In genomic region chr17:43025290-43025657, GRCh38 we compare ENCODE assay signal across 9 cellular contexts. TPM values are rescaled to one million over a fixed set of nuclear protein-coding genes. Genes with fewer than 3 reads are reported as not detected.
DNase-seq lines count a peak whose midpoint lies in the region; ATAC-seq and TF ChIP-seq lines count a peak whose summit lies in the region.
"Had no signal": no experiment of that assay in that cellular context is flagged by ENCODE, and none has a peak within 500 bp of the region (broad histone marks: within the 10 kb centered on the region; RNA-seq: fewer than 3 reads in every experiment).

No MANE protein-coding gene starts in this region.

- H3K27ac ChIP-seq in ACC112 (ENCODE audit: low read depth, low read length) (no peak overlapping the region), cingulate gyrus (ENCODE audit: low read depth, low read length) (peak overlapping the region; percentile 47)
- H3K27ac ChIP-seq: SJSA1 had no signal

- in situ Hi-C loops in KBM-7 (cut with MboI; ENCODE audit: low pct_unique_long_range_greater_than_20kb, low sequenced_read_pairs), result no loop called here

- no peaks in the 10 kb centered on the region; the same call in 1 of the 2 replicates for H3K27me3 ChIP-seq in ACC112 (ENCODE audit: insufficient read depth, low read length)

- no peaks in the 10 kb centered on the region for H3K36me3 Mint-ChIP-seq in natural killer cell treated with Interleukin-12 subunit alpha and Interleukin-12 subunit beta and Interleukin-15 and Interleukin-18, amount 100 ng/mL, for 72 hours

- H3K4me1 ChIP-seq in ACC112 (ENCODE audit: control insufficient read depth, insufficient read depth, low read length, unreplicated experiment), result peaks cover 3% of the 10 kb centered on the region

- ATAC-seq in natural killer cell treated with Interleukin-12 subunit alpha and Interleukin-12 subunit beta and Interleukin-15 and Interleukin-18, amount 100 ng/mL, for 72 hours, result no peak
- ATAC-seq in GM19467 (IDR thresholded peaks at IDR 0.05; ENCODE audit: unreplicated experiment), result no peak

- no peaks in the 10 kb centered on the region for H3K27me3 Mint-ChIP-seq in natural killer cell treated with Interleukin-12 subunit alpha and Interleukin-12 subunit beta and Interleukin-15 and Interleukin-18, amount 100 ng/mL, for 72 hours

- no peaks in the 10 kb centered on the region for H3K9me3 Mint-ChIP-seq in natural killer cell treated with Interleukin-12 subunit alpha and Interleukin-12 subunit beta and Interleukin-15 and Interleukin-18, amount 100 ng/mL, for 72 hours

- no peak overlapping the region for H2AFZ ChIP-seq in ACC112 (ENCODE audit: low read length, unreplicated experiment)

- DNase-seq in HFF-Myc (ENCODE audit: extremely low read depth, low read depth) (no peak), KBM-7 (no peak), HUDEP-2 (lab: John Stamatoyannopoulos, UW; ENCODE audit: unreplicated experiment in 76 of 76) (no peak), RPMI8226 (no peak)
- no peak for DNase-seq in natural killer cell treated with Interleukin-12 subunit alpha and Interleukin-12 subunit beta and Interleukin-15 and Interleukin-18, amount 100 ng/mL, for 72 hours (ENCODE audit: low spot score)

- no peaks in the 10 kb centered on the region for H3K36me3 ChIP-seq in ACC112 (ENCODE audit: insufficient read depth, low read length)

- TF ChIP-seq CTCF in HFF-Myc (IDR thresholded peaks at IDR 0.05; ENCODE audit: low read depth, low read length, missing control alignments), result no peak

- peak overlapping the region; percentile 79 for H3K4me3 Mint-ChIP-seq in natural killer cell treated with Interleukin-12 subunit alpha and Interleukin-12 subunit beta and Interleukin-15 and Interleukin-18, amount 100 ng/mL, for 72 hours

- H3K4me3 ChIP-seq in ACC112 (ENCODE audit: low read depth, low read length), result peak overlapping the region; percentile 57; the same call in 1 of the 2 replicates
- peak overlapping the region; percentile 62 for H3K4me3 ChIP-seq in HFF-Myc (replicated peaks; ENCODE audit: low read depth, low read length)

- peak overlapping the region in 1 of 2 donors; percentile 80 for H3K27ac Mint-ChIP-seq in natural killer cell treated with Interleukin-12 subunit alpha and Interleukin-12 subunit beta and Interleukin-15 and Interleukin-18, amount 100 ng/mL, for 72 hours

- peaks cover 12% of the 10 kb centered on the region for H3K79me2 ChIP-seq in ACC112 (ENCODE audit: control insufficient read depth, insufficient read depth, low read length, unreplicated experiment)

- H3K4me1 Mint-ChIP-seq in natural killer cell treated with Interleukin-12 subunit alpha and Interleukin-12 subunit beta and Interleukin-15 and Interleukin-18, amount 100 ng/mL, for 72 hours (ENCODE audit: low read depth in 2 of 2), result peaks cover 13 to 18% of the 10 kb centered on the region in 2 donors

RNA-seq across cellular contexts. Expression of gene RND2, which starts 0.2 kb away (rescaled TPM):
- not detected for total RNA-seq in natural killer cell treated with Interleukin-12 subunit alpha and Interleukin-12 subunit beta and Interleukin-15 and Interleukin-18, amount 100 ng/mL, for 72 hours

RNA-seq across cellular contexts. Expression of gene VAT1, which starts 3.1 kb away (rescaled TPM):
- 10 to 100 TPM in 1 of 2 donors, 1 to 10 TPM in 1; 9.0 to 19.0 TPM for total RNA-seq in natural killer cell treated with Interleukin-12 subunit alpha and Interleukin-12 subunit beta and Interleukin-15 and Interleukin-18, amount 100 ng/mL, for 72 hours

RNA-seq across cellular contexts. Expression of gene IFI35, which starts 18.7 kb away (rescaled TPM):
- total RNA-seq in natural killer cell treated with Interleukin-12 subunit alpha and Interleukin-12 subunit beta and Interleukin-15 and Interleukin-18, amount 100 ng/mL, for 72 hours, result 10 to 100 TPM; 65.0 to 82.7 TPM

RNA-seq across cellular contexts. Expression of gene RPL27, which starts 27.1 kb away (rescaled TPM):
- 100 to 1,000 TPM; 619 to 763 TPM for total RNA-seq in natural killer cell treated with Interleukin-12 subunit alpha and Interleukin-12 subunit beta and Interleukin-15 and Interleukin-18, amount 100 ng/mL, for 72 hours

RNA-seq across cellular contexts. Expression of gene RUNDC1, which starts 44.9 kb away (rescaled TPM):
- total RNA-seq in natural killer cell treated with Interleukin-12 subunit alpha and Interleukin-12 subunit beta and Interleukin-15 and Interleukin-18, amount 100 ng/mL, for 72 hours, result 10 to 100 TPM; 17.9 to 19.0 TPM
